ENCODE assay signal across 1 cellular context in genomic region chr1:93908394-93909145, GRCh38.
A peak's percentile ranks its signal among the peaks of the same experiment; 100 is the strongest.
TF ChIP-seq lines count a peak whose summit lies in the region.

No MANE protein-coding gene starts in this region.

TF ChIP-seq in HepG2, 621 proteins besides CTCF, POLR2A, EP300 and RAD21 (continued from another document):
- TF ChIP-seq ZNF496 (CRISPR knock-in tag; IDR thresholded peaks at IDR 0.05; ENCODE audit: insufficient replicate concordance) = no peak
- peak; percentile 18 for TF ChIP-seq RBM39 (IDR thresholded peaks at IDR 0.05; ENCODE audit: low read depth, low read length, poor library complexity, severe bottlenecking)
- 0 out of 3 replicates have a peak, but pooled peaks have one; percentile 31 for TF ChIP-seq MXI1 (IDR thresholded peaks at IDR 0.05; ENCODE audit: borderline replicate concordance, low read depth, low read length)
- TF ChIP-seq ZNF33B (CRISPR knock-in tag; IDR thresholded peaks at IDR 0.05) = no peak
- peak; percentile 7; the same call in 1 of the 2 replicates for TF ChIP-seq RARA (CRISPR knock-in tag; IDR thresholded peaks at IDR 0.05)
- no peak for TF ChIP-seq PTBP1 (IDR thresholded peaks at IDR 0.05; ENCODE audit: low read depth, low read length, poor library complexity, severe bottlenecking)
- no peak for TF ChIP-seq ZNF83 (CRISPR knock-in tag; IDR thresholded peaks at IDR 0.05; ENCODE audit: borderline replicate concordance)
- TF ChIP-seq ZFP82 (CRISPR knock-in tag; IDR thresholded peaks at IDR 0.05; ENCODE audit: borderline replicate concordance) = 0 out of 2 replicates have a peak, but pooled peaks have one; percentile 40
- TF ChIP-seq LCORL (IDR thresholded peaks at IDR 0.05) = no peak
- no peak for TF ChIP-seq LCORL (CRISPR knock-in tag; IDR thresholded peaks at IDR 0.05)
- TF ChIP-seq XRCC5 (optimal IDR thresholded peaks at IDR 0.05; ENCODE audit: low read length) = no peak
- TF ChIP-seq ARID3A (IDR thresholded peaks at IDR 0.05; ENCODE audit: low read depth, low read length) = no peak
- no peak for TF ChIP-seq MTA3 (CRISPR knock-in tag; IDR thresholded peaks at IDR 0.05)
- no peak for TF ChIP-seq ZNF569 (CRISPR knock-in tag; IDR thresholded peaks at IDR 0.05; ENCODE audit: borderline replicate concordance)
- TF ChIP-seq ZNF317 (CRISPR knock-in tag; IDR thresholded peaks at IDR 0.05) = no peak
- TF ChIP-seq DR1 (CRISPR knock-in tag; IDR thresholded peaks at IDR 0.05) = no peak
- TF ChIP-seq GPN1 (CRISPR knock-in tag; IDR thresholded peaks at IDR 0.05; ENCODE audit: borderline replicate concordance) = no peak
- TF ChIP-seq ZNF234 (CRISPR knock-in tag; conservative IDR thresholded peaks at IDR 0.05) = 0 out of 2 replicates have a peak, but pooled peaks have one; percentile 38
- no peak for TF ChIP-seq ZNF333 (CRISPR knock-in tag; IDR thresholded peaks at IDR 0.05; ENCODE audit: borderline replicate concordance)
- peak; percentile 33; the same call in 1 of the 2 replicates for TF ChIP-seq FOXC1 (CRISPR knock-in tag; IDR thresholded peaks at IDR 0.05; ENCODE audit: borderline replicate concordance)
- TF ChIP-seq ZBTB20 (CRISPR knock-in tag; IDR thresholded peaks at IDR 0.05; ENCODE audit: borderline replicate concordance, low read depth) = no peak
- peak; percentile 56 for TF ChIP-seq ASH2L (IDR thresholded peaks at IDR 0.05; ENCODE audit: insufficient read length, low read depth, low read length)
- TF ChIP-seq, protein P1, sequence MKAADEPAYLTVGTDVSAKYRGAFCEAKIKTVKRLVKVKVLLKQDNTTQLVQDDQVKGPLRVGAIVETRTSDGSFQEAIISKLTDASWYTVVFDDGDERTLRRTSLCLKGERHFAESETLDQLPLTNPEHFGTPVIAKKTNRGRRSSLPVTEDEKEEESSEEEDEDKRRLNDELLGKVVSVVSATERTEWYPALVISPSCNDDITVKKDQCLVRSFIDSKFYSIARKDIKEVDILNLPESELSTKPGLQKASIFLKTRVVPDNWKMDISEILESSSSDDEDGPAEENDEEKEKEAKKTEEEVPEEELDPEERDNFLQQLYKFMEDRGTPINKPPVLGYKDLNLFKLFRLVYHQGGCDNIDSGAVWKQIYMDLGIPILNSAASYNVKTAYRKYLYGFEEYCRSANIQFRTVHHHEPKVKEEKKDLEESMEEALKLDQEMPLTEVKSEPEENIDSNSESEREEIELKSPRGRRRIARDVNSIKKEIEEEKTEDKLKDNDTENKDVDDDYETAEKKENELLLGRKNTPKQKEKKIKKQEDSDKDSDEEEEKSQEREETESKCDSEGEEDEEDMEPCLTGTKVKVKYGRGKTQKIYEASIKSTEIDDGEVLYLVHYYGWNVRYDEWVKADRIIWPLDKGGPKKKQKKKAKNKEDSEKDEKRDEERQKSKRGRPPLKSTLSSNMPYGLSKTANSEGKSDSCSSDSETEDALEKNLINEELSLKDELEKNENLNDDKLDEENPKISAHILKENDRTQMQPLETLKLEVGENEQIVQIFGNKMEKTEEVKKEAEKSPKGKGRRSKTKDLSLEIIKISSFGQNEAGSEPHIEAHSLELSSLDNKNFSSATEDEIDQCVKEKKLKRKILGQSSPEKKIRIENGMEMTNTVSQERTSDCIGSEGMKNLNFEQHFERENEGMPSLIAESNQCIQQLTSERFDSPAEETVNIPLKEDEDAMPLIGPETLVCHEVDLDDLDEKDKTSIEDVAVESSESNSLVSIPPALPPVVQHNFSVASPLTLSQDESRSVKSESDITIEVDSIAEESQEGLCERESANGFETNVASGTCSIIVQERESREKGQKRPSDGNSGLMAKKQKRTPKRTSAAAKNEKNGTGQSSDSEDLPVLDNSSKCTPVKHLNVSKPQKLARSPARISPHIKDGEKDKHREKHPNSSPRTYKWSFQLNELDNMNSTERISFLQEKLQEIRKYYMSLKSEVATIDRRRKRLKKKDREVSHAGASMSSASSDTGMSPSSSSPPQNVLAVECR (CRISPR knock-in tag; IDR thresholded peaks at IDR 0.05; ENCODE audit: borderline replicate concordance) = 0 out of 2 replicates have a peak, but pooled peaks have one; percentile 46
- TF ChIP-seq JUNB (CRISPR knock-in tag; IDR thresholded peaks at IDR 0.05; ENCODE audit: borderline replicate concordance) = no peak
- no peak for TF ChIP-seq ZBTB33 (CRISPR knock-in tag; IDR thresholded peaks at IDR 0.05)
- no peak for TF ChIP-seq HNRNPUL1 (IDR thresholded peaks at IDR 0.05; ENCODE audit: low read depth, low read length)
- TF ChIP-seq CBX5 (CRISPR knock-in tag; IDR thresholded peaks at IDR 0.05; ENCODE audit: borderline replicate concordance) = no peak
- no peak for TF ChIP-seq ZNF570 (CRISPR knock-in tag; IDR thresholded peaks at IDR 0.05; ENCODE audit: borderline replicate concordance)
- 0 out of 2 replicates have a peak, but pooled peaks have one; percentile 51 for TF ChIP-seq ZNF564 (CRISPR knock-in tag; IDR thresholded peaks at IDR 0.05)
- 0 out of 2 replicates have a peak, but pooled peaks have one; percentile 21 for TF ChIP-seq ZNF142 (CRISPR knock-in tag; IDR thresholded peaks at IDR 0.05)
- no peak for TF ChIP-seq CREM (IDR thresholded peaks at IDR 0.05)
- TF ChIP-seq CREM (CRISPR knock-in tag; IDR thresholded peaks at IDR 0.05) = no peak
- peak; percentile 46; the same call in 1 of the 2 replicates for TF ChIP-seq ZNF772 (CRISPR knock-in tag; IDR thresholded peaks at IDR 0.05)
- TF ChIP-seq ZSCAN25 (CRISPR knock-in tag; IDR thresholded peaks at IDR 0.05) = no peak
TF ChIP-seq in HepG2: peak in this region for 65.
